ENCODE assay signal across 15 cellular contexts in the genomic region with DNA sequence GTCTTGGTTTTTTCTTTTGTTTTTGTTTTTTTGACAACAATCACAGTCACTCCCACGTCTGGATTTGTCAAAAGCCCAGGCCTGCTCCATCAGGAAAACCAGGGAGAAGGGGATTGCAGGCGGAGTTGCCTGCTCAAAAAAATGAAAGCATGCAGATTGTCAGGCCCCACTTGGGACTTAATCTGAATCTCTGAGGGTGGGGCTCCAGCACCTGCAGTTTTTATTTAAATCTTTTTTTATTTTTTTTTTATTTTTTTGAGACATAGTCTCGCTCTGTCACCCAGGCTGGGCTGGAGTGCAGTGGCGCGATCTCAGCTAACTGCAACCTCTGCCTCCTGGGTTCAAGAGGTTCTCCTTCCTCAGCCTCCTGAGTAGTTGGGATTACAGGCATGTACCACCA.
A peak's percentile ranks its signal among the peaks of the same experiment; 100 is the strongest.
DNase-seq lines count a peak whose midpoint lies in the region; ATAC-seq, FAIRE-seq and TF ChIP-seq lines count a peak whose summit lies in the region.
"Had no signal": no experiment of that assay in that cellular context is flagged by ENCODE, and none has a peak within 500 bp of the region (broad histone marks: within the 10 kb centered on the region; RNA-seq: fewer than 3 reads in every experiment).

No MANE protein-coding gene starts in this region.

- ATAC-seq in GM21515 (IDR thresholded peaks at IDR 0.05; ENCODE audit: unreplicated experiment) = no peak
- ATAC-seq: GM23338, WTC11 had no signal

- no peaks in the 10 kb centered on the region for H3K27me3 Mint-ChIP-seq in activated naive CD4-positive, alpha-beta T cell treated with anti-CD3 and anti-CD28 coated beads for 36 hours (ENCODE audit: low read depth)

- H3K4me3 ChIP-seq in tibial nerve = no peak overlapping the region
- H3K4me3 ChIP-seq: GM23338, sigmoid colon had no signal

- FAIRE-seq in D721Med (lab: Jason Lieb, UNC) = no peak

- H3K27me3 ChIP-seq in tibial nerve = no peaks in the 10 kb centered on the region
- H3K27me3 ChIP-seq: brain microvascular endothelial cell, sigmoid colon had no signal

- no peak for TF ChIP-seq CTCF in VCaP (conservative IDR thresholded peaks at IDR 0.05)
- no peak for TF ChIP-seq CTCF in tibial nerve (IDR thresholded peaks at IDR 0.05)
- no peak for TF ChIP-seq CTCF in D721Med (IDR thresholded peaks at IDR 0.05; ENCODE audit: insufficient read depth, missing control alignments)

- H3K36me3 ChIP-seq in tibial nerve = no peaks in the 10 kb centered on the region
- H3K36me3 ChIP-seq: brain microvascular endothelial cell, sigmoid colon had no signal

- CTCF ChIA-PET in activated naive CD4-positive, alpha-beta T cell treated with anti-CD3 and anti-CD28 coated beads for 36 hours (lab: Charles Lee) = interaction anchor here (0.6 to 2.6 kb wide), 8 partner anchors 9 to 308 kb away, joined by 3 to 11 read pairs (median 4); no protein-coding TSS in a partner anchor

- no peaks in the 10 kb centered on the region for H3K9me3 ChIP-seq in tibial nerve
- H3K9me3 ChIP-seq: sigmoid colon had no signal

- intact Hi-C loops in activated naive CD4-positive, alpha-beta T cell treated with anti-CD3 and anti-CD28 coated beads for 36 hours (cut with micrococcal nuclease) = loop anchor here (1.0 to 5.0 kb wide), 3 partner anchors 10 to 380 kb away; no protein-coding TSS in a partner anchor

- H3K36me3 Mint-ChIP-seq in activated naive CD4-positive, alpha-beta T cell treated with anti-CD3 and anti-CD28 coated beads for 36 hours (ENCODE audit: low read depth) = peaks cover 6% of the 10 kb centered on the region
- H3K36me3 Mint-ChIP-seq: WTC11 had no signal

- H3K27ac Mint-ChIP-seq in activated naive CD4-positive, alpha-beta T cell treated with anti-CD3 and anti-CD28 coated beads for 36 hours = peak overlapping the region; percentile 98
- H3K27ac Mint-ChIP-seq: GM23338, WTC11 had no signal

- peak overlapping the region; percentile 87 for H3K27ac ChIP-seq in VCaP
- peak overlapping the region in 3 of 4 donors; percentile 71 to 79 (median 73) for H3K27ac ChIP-seq in tibial nerve
- H3K27ac ChIP-seq: brain microvascular endothelial cell had no signal

- WGBS in tibial nerve, 2 donors = 90 to 92% methylated on average over 5 of the region's 5 CpGs

- peak overlapping the region; percentile 60 for H3K4me3 Mint-ChIP-seq in activated naive CD4-positive, alpha-beta T cell treated with anti-CD3 and anti-CD28 coated beads for 36 hours
- H3K4me3 Mint-ChIP-seq: GM23338, WTC11 had no signal

- DNase-seq in activated naive CD4-positive, alpha-beta T cell treated with anti-CD3 and anti-CD28 coated beads for 36 hours = no peak
- no peak for DNase-seq in activated naive CD4-positive, alpha-beta T cell (lab: John Stamatoyannopoulos, UW)
- peak; percentile 27 for DNase-seq in germinal center (ENCODE audit: low spot score)
- DNase-seq in tibial nerve (ENCODE audit: low spot score in 2 of 2) = no peak
- no peak for DNase-seq in D721Med (ENCODE audit: insufficient read length, low spot score)
- DNase-seq in NOMO-1 treated with DMSO at 0.1 percent for 48 hours (lab: John Stamatoyannopoulos, UW; ENCODE audit: unreplicated experiment) = no peak
- DNase-seq: brain microvascular endothelial cell; effector CD8-positive, alpha-beta T cell; NCI-H2171 treated with DMSO at 0.1 percent for 48 hours; sigmoid colon; stimulated activated naive CD4-positive, alpha-beta T cell treated with Interleukin-2 at 50 U/mL for 16 hours had no signal

- peaks cover 0 to 35% (median 23%) of the 10 kb centered on the region in 4 donors for H3K4me1 ChIP-seq in tibial nerve

- H3K4me1 Mint-ChIP-seq in activated naive CD4-positive, alpha-beta T cell treated with anti-CD3 and anti-CD28 coated beads for 36 hours (ENCODE audit: low read depth) = peaks cover 93% of the 10 kb centered on the region

- peaks cover 3% of the 10 kb centered on the region for H3K9me3 Mint-ChIP-seq in activated naive CD4-positive, alpha-beta T cell treated with anti-CD3 and anti-CD28 coated beads for 36 hours
- H3K9me3 Mint-ChIP-seq: GM23338, WTC11 had no signal

- no peak for TF ChIP-seq POLR2A in tibial nerve (IDR thresholded peaks at IDR 0.05)

- TF ChIP-seq EP300 in tibial nerve (IDR thresholded peaks at IDR 0.05) = no peak
